ENCODE assay signal across 11 cellular contexts in the genomic region with DNA sequence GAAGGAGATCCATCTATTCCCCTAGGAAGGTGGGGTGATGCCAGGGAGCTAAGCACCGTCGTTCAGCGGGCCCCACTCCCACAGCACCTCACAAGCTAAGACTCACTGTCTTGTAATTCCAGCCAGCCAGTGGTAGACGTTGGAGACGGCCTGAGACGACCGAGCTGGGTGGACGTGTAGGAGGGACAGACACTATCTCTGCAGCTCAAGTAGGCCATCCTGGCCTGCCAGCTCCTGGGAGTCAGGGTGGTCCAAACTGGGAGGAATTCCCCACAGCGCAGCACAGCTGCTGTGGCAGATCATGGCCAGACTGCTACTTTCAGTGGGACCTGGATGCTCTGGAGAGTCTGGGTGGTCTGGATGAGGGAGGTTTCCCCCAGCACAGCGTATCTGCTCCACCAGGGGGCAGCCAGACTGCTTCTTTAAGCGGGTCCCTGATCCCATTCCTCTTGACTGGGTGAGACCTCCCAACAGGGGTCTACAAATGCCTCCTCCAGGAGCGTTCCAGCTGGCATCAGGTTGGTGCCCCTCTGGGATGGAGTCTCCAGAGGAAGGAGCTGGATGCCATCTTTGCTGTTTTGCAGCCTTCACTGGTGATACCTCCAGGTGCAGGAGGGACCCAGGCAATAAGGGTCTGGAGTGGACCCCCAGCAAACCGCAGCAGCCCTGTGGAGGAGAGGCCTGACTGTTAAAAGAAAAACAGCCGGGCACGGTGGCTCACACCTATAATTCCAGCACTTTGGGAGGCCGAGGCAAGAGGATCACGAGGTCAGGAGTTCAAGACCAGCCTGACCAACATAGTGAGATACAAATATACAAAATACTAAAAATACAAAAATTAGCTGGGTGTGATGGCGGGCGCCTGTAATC. TPM values are rescaled to one million over a fixed set of nuclear protein-coding genes. Genes with fewer than 3 reads are reported as not detected.
DNase-seq lines count a peak whose midpoint lies in the region; ATAC-seq and TF ChIP-seq lines count a peak whose summit lies in the region.
"Had no signal": no experiment of that assay in that cellular context is flagged by ENCODE, and none has a peak within 500 bp of the region (broad histone marks: within the 10 kb centered on the region; RNA-seq: fewer than 3 reads in every experiment).

No MANE protein-coding gene starts in this region.

- peak; percentile 71 for DNase-seq in H9
- peak; percentile 11 for DNase-seq in activated T-cell treated with anti-CD3 and anti-CD28 coated beads, Interleukin-2, amount 50 U/mL, for 4 hours
- no peak for DNase-seq in memory B cell (ENCODE audit: low spot score in 2 of 2)
- no peak for DNase-seq in cerebellar cortex (ENCODE audit: low spot score)
- no peak for DNase-seq in putamen (ENCODE audit: low spot score)
- DNase-seq: NCI-H2029 treated with DMSO at 0.1 percent for 48 hours, T-helper 1 cell had no signal

- H3K36me3 ChIP-seq in DOHH2 (ENCODE audit: control insufficient read depth, low read length), result peaks cover 41% of the 10 kb centered on the region
- H3K36me3 ChIP-seq: adrenal gland had no signal

- H3K9me2 ChIP-seq in DOHH2 (replicated peaks; ENCODE audit: control insufficient read depth, low read length), result no peaks in the 10 kb centered on the region

- TF ChIP-seq CTCF in DOHH2 (IDR thresholded peaks at IDR 0.05; ENCODE audit: low read depth, low read length, poor library complexity, severe bottlenecking) (peak; percentile 63), H9 (conservative IDR thresholded peaks at IDR 0.05) (peak; percentile 73)

- H3K4me3 ChIP-seq in DOHH2 (ENCODE audit: low read length), result no peak overlapping the region
- H3K4me3 ChIP-seq: adrenal gland had no signal

- H3K27ac ChIP-seq in DOHH2 (ENCODE audit: low read depth, low read length), result no peak overlapping the region
- no peak overlapping the region for H3K27ac ChIP-seq in H9 (ENCODE audit: insufficient read length, low read depth, low read length)
- H3K27ac ChIP-seq: adrenal gland had no signal

- H3K79me2 ChIP-seq in DOHH2 (ENCODE audit: control insufficient read depth, low read length) (peaks cover 79% of the 10 kb centered on the region), H9 (ENCODE audit: insufficient read depth, low read length) (no peaks in the 10 kb centered on the region)

- H3K27me3 Mint-ChIP-seq in H9 (ENCODE audit: low read depth), result no peaks in the 10 kb centered on the region
- no peaks in the 10 kb centered on the region for H3K27me3 Mint-ChIP-seq in activated T-cell treated with anti-CD3 and anti-CD28 coated beads, Interleukin-2, amount 50 U/mL, for 4 hours (ENCODE audit: low read depth)
- no peaks in the 10 kb centered on the region for H3K27me3 Mint-ChIP-seq in memory B cell

- no peak overlapping the region for H2BK120ac ChIP-seq in H9 (ENCODE audit: low read depth, low read length, poor library complexity, severe bottlenecking)

- H3K27me3 ChIP-seq in DOHH2 (ENCODE audit: control insufficient read depth, low read length), result no peaks in the 10 kb centered on the region
- H3K27me3 ChIP-seq in H9 (ENCODE audit: insufficient read depth, low read length), result no peaks in the 10 kb centered on the region
- H3K27me3 ChIP-seq: adrenal gland had no signal

- no peaks in the 10 kb centered on the region for H4K20me1 ChIP-seq in DOHH2 (ENCODE audit: control insufficient read depth, insufficient read depth, low read depth, low read length)
- H4K20me1 ChIP-seq in H9 (ENCODE audit: control insufficient read depth, insufficient read depth, insufficient read length), result no peaks in the 10 kb centered on the region

- H2BK5ac ChIP-seq in H9 (ENCODE audit: insufficient read length, low read length), result no peak overlapping the region

- H2BK20ac ChIP-seq in H9 (ENCODE audit: low read depth, low read length, poor library complexity, severe bottlenecking), result no peak overlapping the region

- no peaks in the 10 kb centered on the region for H3K23me2 ChIP-seq in H9 (ENCODE audit: insufficient read length, low read depth, low read length, poor library complexity, severe bottlenecking)

- no peak overlapping the region for H4K91ac ChIP-seq in H9 (ENCODE audit: insufficient read length, low read depth, low read length)

- H3K4me1 Mint-ChIP-seq in H9, result peaks cover 0 to 7% of the 10 kb centered on the region in 2 experiments; a peak in 2 of 4 replicates
- peaks cover 31% of the 10 kb centered on the region for H3K4me1 Mint-ChIP-seq in activated T-cell treated with anti-CD3 and anti-CD28 coated beads, Interleukin-2, amount 50 U/mL, for 4 hours (ENCODE audit: low read depth)
- H3K4me1 Mint-ChIP-seq in memory B cell, result peaks cover 33% of the 10 kb centered on the region

- no peak overlapping the region for H3K9ac ChIP-seq in H9 (ENCODE audit: extremely low read depth, insufficient read length, low read length)

- H2AFZ ChIP-seq in H9 (ENCODE audit: low read length), result no peak overlapping the region

- H3K4me2 ChIP-seq in DOHH2 (ENCODE audit: low read length), result no peak overlapping the region
- no peak overlapping the region for H3K4me2 ChIP-seq in H9 (ENCODE audit: insufficient read depth, insufficient read length, low read length)

- H3K27ac Mint-ChIP-seq in H9 (peak overlapping the region in 1 of 3 experiments; percentile 30; a peak in 1 of 7 replicates), memory B cell (no peak overlapping the region)

- H3K4me1 ChIP-seq in DOHH2 (ENCODE audit: control insufficient read depth, low read length) (peaks cover 29% of the 10 kb centered on the region), H9 (ENCODE audit: insufficient read depth, low read length) (no peaks in the 10 kb centered on the region; the same call in 1 of the 2 replicates)
- H3K4me1 ChIP-seq: adrenal gland had no signal

- H2BK12ac ChIP-seq in H9 (ENCODE audit: insufficient read length, low read depth, low read length), result no peak overlapping the region

- H3K4me3 Mint-ChIP-seq in H9, result no peak overlapping the region
- no peak overlapping the region for H3K4me3 Mint-ChIP-seq in activated T-cell treated with anti-CD3 and anti-CD28 coated beads, Interleukin-2, amount 50 U/mL, for 4 hours
- H3K4me3 Mint-ChIP-seq in memory B cell, result no peak overlapping the region

- H3K79me1 ChIP-seq in H9 (ENCODE audit: insufficient read depth, low read depth, low read length, poor library complexity, severe bottlenecking), result no peaks in the 10 kb centered on the region

- H3T11ph ChIP-seq in H9 (ENCODE audit: low read length), result no peak overlapping the region

- H3K36me3 Mint-ChIP-seq in H9 (ENCODE audit: insufficient read depth in 1 of 3, low read depth in 3 of 3) (peaks cover 2 to 9% (median 3%) of the 10 kb centered on the region in 3 experiments; a peak in 5 of 7 replicates), memory B cell (peaks cover 26% of the 10 kb centered on the region)
- peaks cover 21% of the 10 kb centered on the region for H3K36me3 Mint-ChIP-seq in activated T-cell treated with anti-CD3 and anti-CD28 coated beads, Interleukin-2, amount 50 U/mL, for 4 hours (ENCODE audit: insufficient read depth)

- no peaks in the 10 kb centered on the region for H3K9me3 ChIP-seq in DOHH2 (ENCODE audit: control insufficient read depth, insufficient read depth, low read length)
- H3K9me3 ChIP-seq in H9 (ENCODE audit: control insufficient read depth, low read depth, low read length), result no peaks in the 10 kb centered on the region
- H3K9me3 ChIP-seq: adrenal gland had no signal

- H4K5ac ChIP-seq in H9 (ENCODE audit: insufficient read length, low read depth, low read length), result no peak overlapping the region

- H3K14ac ChIP-seq in H9 (ENCODE audit: insufficient read depth, low read length), result no peak overlapping the region

- ATAC-seq in activated T-cell treated with anti-CD3 and anti-CD28 coated beads, Interleukin-2, amount 50 U/mL, for 4 hours, result peak in 1 of 2 donors; percentile 51
- ATAC-seq in memory B cell (ENCODE audit: low read depth), result peak; percentile 25
- no peak for ATAC-seq in GM21576 (IDR thresholded peaks at IDR 0.05; ENCODE audit: unreplicated experiment)

- no CpG with 5 or more reads among the region's 19 CpGs for WGBS in H9 (ENCODE audit: extremely low coverage, insufficient read length, low lambda C conversion rate)

- no peaks in the 10 kb centered on the region for H3F3A ChIP-seq in DOHH2 (ENCODE audit: control insufficient read depth, insufficient read depth)

- no peak overlapping the region for H4K8ac ChIP-seq in H9 (replicated peaks; ENCODE audit: insufficient read length, low read depth, low read length)

- no peak overlapping the region for H3K56ac ChIP-seq in H9 (ENCODE audit: insufficient read length, low read depth, low read length)

- H3K9me3 Mint-ChIP-seq in H9 (no peaks in the 10 kb centered on the region), memory B cell (no peaks in the 10 kb centered on the region)
- no peaks in the 10 kb centered on the region for H3K9me3 Mint-ChIP-seq in activated T-cell treated with anti-CD3 and anti-CD28 coated beads, Interleukin-2, amount 50 U/mL, for 4 hours

- H3K18ac ChIP-seq in H9 (ENCODE audit: insufficient read length, low read depth, low read length), result no peak overlapping the region

- no peak overlapping the region for H2BK15ac ChIP-seq in H9 (ENCODE audit: low read depth, low read length)

- H3K4ac ChIP-seq in H9 (ENCODE audit: low read depth, low read length), result no peak overlapping the region

- H3K23ac ChIP-seq in H9 (ENCODE audit: insufficient read length, low read depth, low read length), result no peak overlapping the region

- no peak overlapping the region for H2AK5ac ChIP-seq in H9 (ENCODE audit: insufficient read length, low read length)

RNA-seq across cellular contexts. Expression of a gene that starts 27.6 kb away (rescaled TPM):
- total RNA-seq in H9 (2021), result 29.8 and 30.2 TPM in 2 replicates
- 10 to 100 TPM in 1 of 3 donors, 1 to 10 TPM in 2; 9.0 to 12.8 (median 10.0) TPM for total RNA-seq in activated T-cell treated with anti-CD3 and anti-CD28 coated beads, Interleukin-2, amount 50 U/mL, for 4 hours

RNA-seq across cellular contexts. Expression of a gene that starts 51.0 kb away (rescaled TPM):
- total RNA-seq in H9 (2021), result not detected in 2 replicates
- total RNA-seq in activated T-cell treated with anti-CD3 and anti-CD28 coated beads, Interleukin-2, amount 50 U/mL, for 4 hours, result under 1 TPM in 2 of 3 donors, not detected in 1; 0.16 to 0.23 TPM
- total RNA-seq: myocyte had no signal

Comparison
In these comparisons a context has a peak if more than half of its experiments do, and no peak if none do; other contexts are left out.
1. DNase-seq: peak in H9 (single experiment) and activated T-cell treated with anti-CD3 and anti-CD28 coated beads, Interleukin-2, amount 50 U/mL, for 4 hours (single experiment); none in memory B cell (0 of 2), cerebellar cortex (single experiment) and putamen (single experiment).